9 cellular contexts compared by ENCODE assay signal in the genomic region with DNA sequence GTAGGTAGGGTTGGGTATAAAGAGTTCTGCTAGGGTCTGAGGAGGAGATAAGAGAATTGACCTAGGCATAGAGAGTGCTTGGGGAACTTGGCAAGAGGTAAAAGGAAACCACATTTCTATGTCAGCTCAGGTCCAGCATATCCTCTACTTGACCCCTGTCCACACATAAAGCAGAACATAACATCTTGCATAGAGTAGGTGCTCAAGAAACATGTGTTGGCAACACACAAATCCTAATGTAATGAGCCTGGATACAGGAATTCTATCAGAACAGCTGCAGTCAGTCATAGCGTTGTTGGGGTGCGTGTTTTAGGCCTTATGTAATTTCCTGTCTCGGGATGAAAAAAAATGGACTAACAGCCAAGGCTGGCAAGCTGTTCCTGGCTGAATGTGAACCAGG. TPM values are rescaled to one million over a fixed set of nuclear protein-coding genes. Genes with fewer than 3 reads are reported as not detected.
DNase-seq lines count a peak whose midpoint lies in the region; ATAC-seq and TF ChIP-seq lines count a peak whose summit lies in the region.
"Had no signal": no experiment of that assay in that cellular context is flagged by ENCODE, and none has a peak within 500 bp of the region (broad histone marks: within the 10 kb centered on the region; RNA-seq: fewer than 3 reads in every experiment).

No MANE protein-coding gene starts in this region.

- H3K79me2 ChIP-seq in GM23248 (ENCODE audit: insufficient read depth) = no peaks in the 10 kb centered on the region

- H3K9ac ChIP-seq in GM23248 = no peak overlapping the region

- DNase-seq in AG08395 (ENCODE audit: low spot score) (peak; percentile 42), GM23248 (peak; percentile 51), kidney tubule cell (ENCODE audit: low spot score) (peak; percentile 19), NCI-H2107 treated with DMSO at 0.1 percent for 48 hours (lab: John Stamatoyannopoulos, UW; ENCODE audit: unreplicated experiment) (no peak), ovary (no peak)
- no peak for DNase-seq in activated naive CD8-positive, alpha-beta T cell treated with anti-CD3 and anti-CD28 coated beads, Interleukin-2, amount 10 ng/mL, durations not matched to agents 7 days and 5 days

- peaks cover 2% of the 10 kb centered on the region for H3K9me3 Mint-ChIP-seq in activated naive CD8-positive, alpha-beta T cell treated with anti-CD3 and anti-CD28 coated beads, Interleukin-2, amount 10 ng/mL, durations not matched to agents 7 days and 5 days

- no peaks in the 10 kb centered on the region for H3K27me3 ChIP-seq in GM23248 (replicated peaks; ENCODE audit: insufficient read depth)
- no peaks in the 10 kb centered on the region for H3K27me3 ChIP-seq in ovary

- H3K36me3 Mint-ChIP-seq in activated naive CD8-positive, alpha-beta T cell treated with anti-CD3 and anti-CD28 coated beads, Interleukin-2, amount 10 ng/mL, durations not matched to agents 7 days and 5 days = peaks cover 3% of the 10 kb centered on the region

- no peak overlapping the region for H3K27ac ChIP-seq in GM23248
- no peak overlapping the region for H3K27ac ChIP-seq in ovary

- intact Hi-C loops in ovary (cut with DNase I) = no loop called here

- in situ Hi-C loops in GM23248 (cut with MboI) = no loop called here

- no peaks in the 10 kb centered on the region for H3K4me1 ChIP-seq in GM23248 (ENCODE audit: insufficient read depth)
- no peaks in the 10 kb centered on the region for H3K4me1 ChIP-seq in ovary (ENCODE audit: insufficient read depth)

- WGBS in GM23248 (ENCODE audit: low coverage in 1 of 2, low lambda C conversion rate in 2 of 2, missing lambda C conversion rate in 2 of 2), 2 experiments = 3 to 8% methylated on average over 3 of the region's 3 CpGs
- WGBS in ovary, 3 donors = 16 to 30% (median 27%) methylated on average over 3 of the region's 3 CpGs

- H3K27me3 Mint-ChIP-seq in activated naive CD8-positive, alpha-beta T cell treated with anti-CD3 and anti-CD28 coated beads, Interleukin-2, amount 10 ng/mL, durations not matched to agents 7 days and 5 days = peaks cover 2% of the 10 kb centered on the region

- no peak overlapping the region for H3K4me2 ChIP-seq in GM23248 (ENCODE audit: unreplicated experiment)

- H3K4me3 Mint-ChIP-seq in activated naive CD8-positive, alpha-beta T cell treated with anti-CD3 and anti-CD28 coated beads, Interleukin-2, amount 10 ng/mL, durations not matched to agents 7 days and 5 days = peak overlapping the region; percentile 59

- TF ChIP-seq EP300 in ovary (IDR thresholded peaks at IDR 0.05) = no peak

- H3K36me3 ChIP-seq in GM23248 (ENCODE audit: low read depth) = no peaks in the 10 kb centered on the region
- H3K36me3 ChIP-seq in ovary = no peaks in the 10 kb centered on the region

- no peaks in the 10 kb centered on the region for H3K9me2 ChIP-seq in GM23248 (ENCODE audit: insufficient read depth)

- peak; percentile 24 for ATAC-seq in activated naive CD8-positive, alpha-beta T cell treated with anti-CD3 and anti-CD28 coated beads, Interleukin-2, amount 10 ng/mL, durations not matched to agents 7 days and 5 days (ENCODE audit: low read depth)
- ATAC-seq in esophagus mucosa (no peak), HG02588 (IDR thresholded peaks at IDR 0.05; ENCODE audit: unreplicated experiment) (no peak)
- ATAC-seq: K562 had no signal

- H3K4me1 Mint-ChIP-seq in activated naive CD8-positive, alpha-beta T cell treated with anti-CD3 and anti-CD28 coated beads, Interleukin-2, amount 10 ng/mL, durations not matched to agents 7 days and 5 days = peaks cover 16% of the 10 kb centered on the region

- TF ChIP-seq POLR2A in ovary (IDR thresholded peaks at IDR 0.05) = no peak

- POLR2A ChIA-PET in activated naive CD8-positive, alpha-beta T cell treated with anti-CD3 and anti-CD28 coated beads, Interleukin-2, amount 10 ng/mL, durations not matched to agents 7 days and 5 days (lab: Charles Lee) = interaction anchor here (0.7 to 1.9 kb wide), 4 partner anchors 12 to 38 kb away, joined by 3 to 12 read pairs (median 4); a partner anchor contains a TSS

- H2AFZ ChIP-seq in GM23248 = no peak overlapping the region

- no peaks in the 10 kb centered on the region for H4K20me1 ChIP-seq in GM23248 (ENCODE audit: insufficient read depth)

- no peaks in the 10 kb centered on the region for H3K9me3 ChIP-seq in GM23248 (ENCODE audit: low read depth)
- H3K9me3 ChIP-seq in ovary = no peaks in the 10 kb centered on the region

- no peaks in the 10 kb centered on the region for H3F3A ChIP-seq in GM23248 (ENCODE audit: insufficient read depth)

- peak overlapping the region; percentile 60 for H3K27ac Mint-ChIP-seq in activated naive CD8-positive, alpha-beta T cell treated with anti-CD3 and anti-CD28 coated beads, Interleukin-2, amount 10 ng/mL, durations not matched to agents 7 days and 5 days

- TF ChIP-seq CTCF in ovary (IDR thresholded peaks at IDR 0.05) = no peak

- H3K4me3 ChIP-seq in GM23248 = no peak overlapping the region
- H3K4me3 ChIP-seq in ovary = no peak overlapping the region
- H3K4me3 ChIP-seq: K562 had no signal

RNA-seq across cellular contexts. Expression of a gene that starts 35.0 kb away (rescaled TPM):
- total RNA-seq in GM23248 (2014; rRNA removed; shearing (Covaris generic)) = 3.7 and 5.1 TPM in 2 replicates
- 1.4 TPM in 2 replicates for polyA plus RNA-seq in GM23248 (2016; fragmentation: Nextera tagmentation; extraction: Ambion mirVana)
- total RNA-seq in activated naive CD8-positive, alpha-beta T cell treated with anti-CD3 and anti-CD28 coated beads, Interleukin-2, amount 10 ng/mL, durations not matched to agents 7 days and 5 days = 10 to 100 TPM; 53.2 to 58.0 TPM
- 0.80 TPM for total RNA-seq in esophagus mucosa
- total RNA-seq in ovary = 10 to 100 TPM; 20.1 to 54.2 (median 31.0) TPM
- polyA plus RNA-seq in ovary = 10 to 100 TPM; 12.6 to 16.1 TPM

Comparison
In these comparisons a context has a peak if more than half of its experiments do, and no peak if none do; other contexts are left out.
1. DNase-seq: peak in AG08395 (single experiment), GM23248 (single experiment) and kidney tubule cell (single experiment); none in activated naive CD8-positive, alpha-beta T cell treated with anti-CD3 and anti-CD28 coated beads, Interleukin-2, amount 10 ng/mL, durations not matched to agents 7 days and 5 days (single experiment), NCI-H2107 treated with DMSO at 0.1 percent for 48 hours (single experiment) and ovary (0 of 5).